Comparison of ENCODE assay signal across 1 cellular context in the genomic region with DNA sequence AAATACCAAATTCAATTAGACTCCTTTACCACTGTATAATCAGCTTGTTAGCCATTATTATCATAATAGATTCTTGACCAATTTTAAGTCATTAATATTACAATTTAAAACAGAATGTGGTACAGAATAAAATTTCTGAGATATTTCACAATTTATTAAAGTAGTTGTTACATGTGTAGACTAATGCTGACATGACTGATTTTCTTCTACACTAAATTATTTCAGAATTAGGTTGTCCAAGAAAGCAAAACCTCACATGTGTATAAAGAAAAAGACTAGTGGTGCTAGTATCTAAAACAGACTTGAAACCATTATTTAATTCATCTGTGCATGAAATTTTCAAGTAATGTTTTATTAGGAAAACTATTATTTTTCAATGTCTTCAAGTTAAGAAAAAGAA.
TF ChIP-seq lines count a peak whose summit lies in the region.

No MANE protein-coding gene starts in this region.

TF ChIP-seq in K562, 482 proteins besides CTCF, POLR2A, EP300 and RAD21 (continued from another document):
- TF ChIP-seq MAFK (IDR thresholded peaks at IDR 0.05; ENCODE audit: low read length), result 0 out of 2 replicates have a peak, but pooled peaks have one; percentile 3
